In the genomic region with DNA sequence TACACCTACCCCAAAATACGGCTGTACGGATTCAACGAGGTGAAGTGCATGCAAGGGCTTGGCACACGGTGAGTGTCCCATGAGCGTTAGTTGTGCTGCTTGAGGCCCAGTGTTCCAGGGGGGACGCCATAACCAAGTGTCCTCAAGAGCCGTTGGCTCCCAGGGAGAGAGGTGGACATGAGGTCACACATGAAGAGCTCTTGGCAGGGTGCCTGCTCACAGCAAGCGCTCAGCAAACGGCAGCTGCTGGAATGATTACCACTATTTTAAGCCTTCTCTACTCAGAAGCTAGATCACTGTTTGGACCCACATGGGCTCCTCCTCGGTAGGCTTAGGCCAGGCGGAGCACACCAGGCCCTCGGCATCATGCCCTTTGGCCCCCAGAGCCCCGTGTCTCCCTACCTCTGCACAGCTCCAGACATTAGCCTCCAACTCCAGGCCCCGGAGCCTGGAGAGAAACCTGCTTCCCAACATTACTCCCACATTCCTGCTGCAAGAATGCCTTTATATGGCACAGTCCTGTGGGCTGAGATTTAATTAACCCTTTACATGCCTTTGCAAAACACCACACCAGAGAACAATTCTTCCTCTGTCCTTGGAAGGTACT, we compare ENCODE assay signal across 8 cellular contexts.
DNase-seq lines count a peak whose midpoint lies in the region; FAIRE-seq and TF ChIP-seq lines count a peak whose summit lies in the region.

No MANE protein-coding gene starts in this region.

- 75% methylated on average over 14 of the region's 14 CpGs for WGBS in HUES64
- WGBS in tibial nerve, 2 donors = 49 to 50% methylated on average over 12 to 14 of the region's 14 CpGs

- no peaks in the 10 kb centered on the region for H4K20me1 ChIP-seq in keratinocyte (ENCODE audit: control insufficient read depth, extremely low read depth, insufficient read depth, low read length)

- H3K9me1 ChIP-seq in keratinocyte (ENCODE audit: control insufficient read depth, extremely low read depth, insufficient read depth, low read length) = no peaks in the 10 kb centered on the region

- H3K27ac ChIP-seq in HUES64 (ENCODE audit: low read depth, low read length) (peak overlapping the region; percentile 39; the same call in 1 of the 2 replicates), keratinocyte (ENCODE audit: control insufficient read depth, insufficient read depth, low read length) (no peak overlapping the region), tibial nerve (no peak overlapping the region)

- H3K36me3 ChIP-seq in HUES64 (ENCODE audit: insufficient read depth, low read length) = no peaks in the 10 kb centered on the region
- H3K36me3 ChIP-seq in keratinocyte (ENCODE audit: control insufficient read depth in 2 of 2, extremely low read depth in 1 of 2, insufficient read depth in 2 of 2, low read length in 2 of 2) = no peaks in the 10 kb centered on the region
- H3K36me3 ChIP-seq in tibial nerve = no peaks in the 10 kb centered on the region

- no peak for TF ChIP-seq EP300 in tibial nerve (IDR thresholded peaks at IDR 0.05)

- H3K27me3 ChIP-seq in HUES64 (ENCODE audit: insufficient read depth, low read length) (no peaks in the 10 kb centered on the region), keratinocyte (ENCODE audit: control insufficient read depth, extremely low read depth, insufficient read depth, low read length) (no peaks in the 10 kb centered on the region), tibial nerve (no peaks in the 10 kb centered on the region)

- no peaks in the 10 kb centered on the region for H3K79me2 ChIP-seq in keratinocyte (ENCODE audit: control insufficient read depth, insufficient read depth, low read length)

- FAIRE-seq in keratinocyte (lab: Jason Lieb, UNC) = no peak

- dilution Hi-C loops in keratinocyte (cut with MboI; ENCODE audit: extremely low pct_ligation_motif_present, low sequenced_read_pairs) = no loop called here

- H3K9me3 ChIP-seq in HUES64 (ENCODE audit: insufficient read depth, low read depth, low read length) (no peaks in the 10 kb centered on the region), keratinocyte (ENCODE audit: control insufficient read depth, low read depth, low read length) (no peaks in the 10 kb centered on the region), tibial nerve (no peaks in the 10 kb centered on the region)

- DNase-seq in A172 (ENCODE audit: low spot score) = peak; percentile 87
- DNase-seq in astrocyte of the hippocampus (ENCODE audit: low read depth, low spot score) = peak; percentile 88
- no peak for DNase-seq in keratinocyte (ENCODE audit: low read depth, low spot score)
- DNase-seq in tibial nerve (ENCODE audit: low spot score in 2 of 2) = peak; percentile 42 to 66
- DNase-seq in activated naive CD4-positive, alpha-beta T cell treated with anti-CD3 and anti-CD28 coated beads, Interleukin-2, amount 50 U/mL, for 16 hours = no peak
- DNase-seq in NCI-H1105 (lab: John Stamatoyannopoulos, UW) = no peak
- DNase-seq in LoVo (ENCODE audit: low spot score) = no peak

- TF ChIP-seq POLR2A in tibial nerve (IDR thresholded peaks at IDR 0.05) = no peak

- H2AFZ ChIP-seq in keratinocyte (ENCODE audit: control insufficient read depth, low read length) = no peak overlapping the region

- H3K4me2 ChIP-seq in keratinocyte (ENCODE audit: control insufficient read depth, extremely low read depth, insufficient read depth, low read depth, low read length) = peak overlapping the region; percentile 25

- no peak for TF ChIP-seq CTCF in keratinocyte (optimal IDR thresholded peaks at IDR 0.05 in 1 of 3, IDR thresholded peaks at IDR 0.05 in 1 of 3, conservative IDR thresholded peaks at IDR 0.05 in 1 of 3; ENCODE audit: extremely low read depth in 1 of 3, insufficient read depth in 2 of 3, low read length in 3 of 3)
- no peak for TF ChIP-seq CTCF in tibial nerve (IDR thresholded peaks at IDR 0.05)

- peak overlapping the region; percentile 17; the same call in 1 of the 2 replicates for H3K4me3 ChIP-seq in HUES64 (ENCODE audit: low read length)
- no peak overlapping the region for H3K4me3 ChIP-seq in keratinocyte (ENCODE audit: control insufficient read depth in 2 of 3, extremely low read depth in 1 of 3, insufficient read depth in 2 of 3, low read depth in 1 of 3, low read length in 3 of 3)
- no peak overlapping the region for H3K4me3 ChIP-seq in tibial nerve

- H3K9ac ChIP-seq in HUES64 (ENCODE audit: low read depth, low read length) (peak overlapping the region; percentile 57; the same call in 1 of the 2 replicates), keratinocyte (ENCODE audit: control insufficient read depth, extremely low read depth, insufficient read depth, low read length) (no peak overlapping the region)

- H3K4me1 ChIP-seq in HUES64 (ENCODE audit: insufficient read depth, low read length) = peaks cover 29% of the 10 kb centered on the region
- peaks cover 24% of the 10 kb centered on the region for H3K4me1 ChIP-seq in keratinocyte (ENCODE audit: control insufficient read depth, extremely low read depth, insufficient read depth, low read length)
- peaks cover 0 to 11% (median 9%) of the 10 kb centered on the region in 4 donors for H3K4me1 ChIP-seq in tibial nerve

Comparison
In these comparisons a context has a peak if more than half of its experiments do, and no peak if none do; other contexts are left out.
1. DNase-seq: peak in A172 (single experiment), astrocyte of the hippocampus (single experiment) and tibial nerve (2 of 2); none in keratinocyte (single experiment), activated naive CD4-positive, alpha-beta T cell treated with anti-CD3 and anti-CD28 coated beads, Interleukin-2, amount 50 U/mL, for 16 hours (single experiment), NCI-H1105 (single experiment) and LoVo (single experiment).